In genomic region chr11:118443590-118444218, GRCh38 we compare ENCODE assay signal across 15 cellular contexts. TPM values are rescaled to one million over a fixed set of nuclear protein-coding genes. Genes with fewer than 3 reads are reported as not detected.
DNase-seq lines count a peak whose midpoint lies in the region; ATAC-seq and TF ChIP-seq lines count a peak whose summit lies in the region.
"Had no signal": no experiment of that assay in that cellular context is flagged by ENCODE, and none has a peak within 500 bp of the region (broad histone marks: within the 10 kb centered on the region; RNA-seq: fewer than 3 reads in every experiment).

No MANE protein-coding gene starts in this region.

- H4K20me1 ChIP-seq in KMS-11 (ENCODE audit: insufficient read depth): peaks cover 11% of the 10 kb centered on the region

- CTCF ChIA-PET in A673 (lab: Charles Lee): no interaction called here

- no peak overlapping the region for H3K4me3 ChIP-seq in KMS-11 (IDR thresholded peaks at IDR 0.05; ENCODE audit: insufficient read depth, low read depth, low read length)
- H3K4me3 ChIP-seq in A673 (ENCODE audit: low read depth, low read length, poor library complexity, severe bottlenecking): no peak overlapping the region

- no TSS peak for BruUV-seq in A673 (replicated peaks; lab: Mats Ljungman, UMichigan)

- H3K36me3 Mint-ChIP-seq in immature natural killer cell: peaks cover 0 to 3% (median 0%) of the 10 kb centered on the region in 3 donors

- intact Hi-C loops in A673 (cut with micrococcal nuclease; ENCODE audit: unreplicated experiment): no loop called here

- TF ChIP-seq CTCF in GM10266 (IDR thresholded peaks at IDR 0.05; ENCODE audit: control insufficient read depth, insufficient read depth, low read depth, missing control alignments): no peak
- TF ChIP-seq CTCF in KMS-11 (conservative IDR thresholded peaks at IDR 0.05; ENCODE audit: low read depth, low read length): no peak
- TF ChIP-seq CTCF in A673 (conservative IDR thresholded peaks at IDR 0.05; ENCODE audit: low read depth, low read length): no peak

- no peak overlapping the region for H3K9ac ChIP-seq in KMS-11

- peak overlapping the region in 1 of 5 donors; percentile 23 for H3K4me3 Mint-ChIP-seq in immature natural killer cell

- peak overlapping the region; percentile 37; the same call in 1 of the 2 replicates for H3K4me2 ChIP-seq in KMS-11

- H3K36me3 ChIP-seq in KMS-11 (ENCODE audit: insufficient read depth) (no peaks in the 10 kb centered on the region), A673 (ENCODE audit: insufficient read depth, low read length, poor library complexity, severe bottlenecking) (peaks cover 17% of the 10 kb centered on the region)

- peak; percentile 42 for DNase-seq in GM10266 (ENCODE audit: extremely low spot score)
- DNase-seq in immature natural killer cell: no peak
- no peak for DNase-seq in NCI-H524 treated with DMSO at 0.1 percent for 48 hours (lab: John Stamatoyannopoulos, UW)
- DNase-seq in central memory CD4-positive, alpha-beta T cell: no peak
- DNase-seq in A673 (ENCODE audit: low spot score): no peak
- DNase-seq: activated effector memory CD4-positive, alpha-beta T cell treated with anti-CD3 and anti-CD28 coated beads, Interleukin-2, amount 50 U/mL, for 16 hours; caudate nucleus; NCI-H187 treated with DMSO at 0.1 percent for 48 hours; right cardiac atrium; SIG-M5; stimulated activated CD4-positive, alpha-beta T cell treated with anti-CD3 and anti-CD28 coated beads, Interleukin-4, amount 100 ng/mL, for 4 hours had no signal

- H3K27me3 Mint-ChIP-seq in immature natural killer cell (ENCODE audit: low read depth in 3 of 3): peaks cover 0 to 2% (median 0%) of the 10 kb centered on the region in 3 donors

- H3K27ac ChIP-seq in KMS-11 (no peak overlapping the region; the same call in 1 of the 2 replicates), A673 (ENCODE audit: low read depth, low read length, poor library complexity, severe bottlenecking) (no peak overlapping the region)
- H3K27ac ChIP-seq: epithelial cell of prostate had no signal

- H3K27me3 ChIP-seq in KMS-11 (ENCODE audit: insufficient read depth, low read depth) (no peaks in the 10 kb centered on the region), A673 (replicated peaks; ENCODE audit: insufficient read depth, low read depth, low read length, poor library complexity) (no peaks in the 10 kb centered on the region)

- H3K4me1 ChIP-seq in KMS-11 (ENCODE audit: low read depth, poor library complexity, severe bottlenecking) (peaks cover 96% of the 10 kb centered on the region), A673 (ENCODE audit: insufficient read depth, low read length, poor library complexity, severe bottlenecking) (peaks cover 48% of the 10 kb centered on the region)

- peaks cover 98% of the 10 kb centered on the region for H3K79me2 ChIP-seq in KMS-11 (ENCODE audit: insufficient read depth, low read depth)

- peaks cover 78 to 98% of the 10 kb centered on the region in 2 donors for H3K4me1 Mint-ChIP-seq in immature natural killer cell

- ATAC-seq in GM19035 (IDR thresholded peaks at IDR 0.05; ENCODE audit: unreplicated experiment) (peak; percentile 44), HG02885 (IDR thresholded peaks at IDR 0.05; ENCODE audit: poor library complexity, unreplicated experiment) (no peak)
- ATAC-seq: right cardiac atrium had no signal

- no peaks in the 10 kb centered on the region for H3K9me3 ChIP-seq in A673 (ENCODE audit: low read depth, low read length, poor library complexity, severe bottlenecking)

- peak overlapping the region in 4 of 6 donors; percentile 9 to 84 (median 30) for H3K27ac Mint-ChIP-seq in immature natural killer cell

- no peaks in the 10 kb centered on the region for H3K9me3 Mint-ChIP-seq in immature natural killer cell

- no peak overlapping the region for H2AFZ ChIP-seq in KMS-11 (ENCODE audit: low read depth)

- POLR2A ChIA-PET in A673 (lab: Charles Lee; ENCODE audit: low non-redundant PET): interaction anchor here (0.6 kb wide), 1 partner anchor 9 kb away, joined by 3 read pairs; no protein-coding TSS in a partner anchor

RNA-seq across cellular contexts. Expression of gene KMT2A, which starts 7.4 kb away (rescaled TPM):
- 10 to 100 TPM in 1 of 3 donors, 1 to 10 TPM in 2; 3.2 to 22.5 (median 6.6) TPM for polyA plus RNA-seq in immature natural killer cell
- 116 and 121 TPM in 2 replicates for total RNA-seq in A673 (2021)

RNA-seq across cellular contexts. Expression of gene ATP5MG, which starts 42.3 kb away (rescaled TPM):
- polyA plus RNA-seq in immature natural killer cell: 100 to 1,000 TPM; 448 to 825 (median 551) TPM
- 303 and 334 TPM in 2 replicates for total RNA-seq in A673 (2021)
